ENCODE assay signal across 9 cellular contexts in genomic region chr5:141734501-141735231, GRCh38. TPM values are rescaled to one million over a fixed set of nuclear protein-coding genes. Genes with fewer than 3 reads are reported as not detected.
DNase-seq lines count a peak whose midpoint lies in the region; ATAC-seq and TF ChIP-seq lines count a peak whose summit lies in the region.
"Had no signal": no experiment of that assay in that cellular context is flagged by ENCODE, and none has a peak within 500 bp of the region (broad histone marks: within the 10 kb centered on the region; RNA-seq: fewer than 3 reads in every experiment).

No MANE protein-coding gene starts in this region.

- H3K27me3 ChIP-seq in heart left ventricle (peaks cover 0 to 5% (median 0%) of the 10 kb centered on the region in 9 donors), left ventricle myocardium inferior (ENCODE audit: low read depth) (peaks cover 13% of the 10 kb centered on the region)

- ATAC-seq in heart left ventricle (peak in 3 of 4 donors; percentile 39 to 64 (median 64)), GM21360 (IDR thresholded peaks at IDR 0.05; ENCODE audit: unreplicated experiment) (no peak), GM19328 (IDR thresholded peaks at IDR 0.05; ENCODE audit: unreplicated experiment) (no peak), GM19397 (IDR thresholded peaks at IDR 0.05; ENCODE audit: unreplicated experiment) (no peak)

- intact Hi-C loops in heart left ventricle (cut with DNase I) (no loop called here), left ventricle myocardium inferior (cut with micrococcal nuclease) (no loop called here)

- in situ Hi-C loops in astrocyte of the cerebellum (cut with HindIII; ENCODE audit: low sequenced_read_pairs), result loop anchor here (5.0 kb wide), 1 partner anchor 52 kb away; the partner anchor contains the start of gene ARAP3

- peaks cover 0 to 3% (median 0%) of the 10 kb centered on the region in 12 donors for H3K4me1 ChIP-seq in heart left ventricle
- peaks cover 5% of the 10 kb centered on the region for H3K4me1 ChIP-seq in left ventricle myocardium inferior

- H3K9me3 ChIP-seq in heart left ventricle (no peaks in the 10 kb centered on the region), left ventricle myocardium inferior (replicated peaks) (no peaks in the 10 kb centered on the region)

- TF ChIP-seq POLR2A in heart left ventricle (IDR thresholded peaks at IDR 0.05), result no peak

- H3K27ac ChIP-seq in heart left ventricle (no peak overlapping the region), left ventricle myocardium inferior (replicated peaks) (no peak overlapping the region)

- no peak for TF ChIP-seq CTCF in heart left ventricle (IDR thresholded peaks at IDR 0.05)
- TF ChIP-seq CTCF in left ventricle myocardium inferior (IDR thresholded peaks at IDR 0.05; ENCODE audit: borderline replicate concordance), result no peak
- TF ChIP-seq CTCF in astrocyte of the cerebellum (IDR thresholded peaks at IDR 0.05; ENCODE audit: low read depth, low read length, missing control alignments), result no peak

- 53 to 68% (median 57%) methylated on average over 4 of the region's 4 CpGs for WGBS in heart left ventricle, 4 donors

- H3K4me3 ChIP-seq in heart left ventricle, result no peak overlapping the region
- H3K4me3 ChIP-seq in left ventricle myocardium inferior, result no peak overlapping the region
- no peak overlapping the region for H3K4me3 ChIP-seq in astrocyte of the cerebellum (ENCODE audit: low read depth, low read length)

- DNase-seq in heart left ventricle (peak in 1 of 5 donors; percentile 47), left ventricle myocardium inferior (no peak), NCI-H524 treated with DMSO at 0.1 percent for 48 hours (lab: John Stamatoyannopoulos, UW) (peak; percentile 85), astrocyte of the cerebellum (ENCODE audit: low read depth) (peak; percentile 29), lung microvascular endothelial cell (ENCODE audit: low read depth in 2 of 2) (peak; percentile 70 to 77)
- DNase-seq: naive B cell had no signal

- H3K36me3 ChIP-seq in heart left ventricle, result no peaks in the 10 kb centered on the region
- H3K36me3 ChIP-seq in left ventricle myocardium inferior, result no peaks in the 10 kb centered on the region

RNA-seq across cellular contexts. Expression of gene ARAP3, which starts 52.6 kb away (rescaled TPM):
- total RNA-seq in heart left ventricle (10 to 100 TPM in 6 of 9 donors, 1 to 10 TPM in 3; 8.9 to 20.5 (median 13.8) TPM), left ventricle myocardium inferior (15.2 TPM), lung microvascular endothelial cell (22.4 and 30.8 TPM in 2 replicates)
- 10 to 100 TPM; 13.0 to 15.8 TPM for polyA plus RNA-seq in heart left ventricle

Comparison
In these comparisons a context has a peak if more than half of its experiments do, and no peak if none do; other contexts are left out.
1. ATAC-seq: peak in heart left ventricle (3 of 4); none in GM21360 (single experiment), GM19328 (single experiment) and GM19397 (single experiment).